15 cellular contexts compared by ENCODE assay signal in genomic region chr1:117271129-117271528, GRCh38.
DNase-seq lines count a peak whose midpoint lies in the region; ATAC-seq and TF ChIP-seq lines count a peak whose summit lies in the region.
"Had no signal": no experiment of that assay in that cellular context is flagged by ENCODE, and none has a peak within 500 bp of the region (broad histone marks: within the 10 kb centered on the region; RNA-seq: fewer than 3 reads in every experiment).

No MANE protein-coding gene starts in this region.

- no peak for TF ChIP-seq POLR2A in vagina (IDR thresholded peaks at IDR 0.05)

- no peaks in the 10 kb centered on the region for H3K27me3 Mint-ChIP-seq in Caco-2 (ENCODE audit: insufficient read depth, unreplicated experiment)

- 0 out of 2 replicates have a peak overlapping the region, but pooled peaks have one; percentile 76 for H3K27ac ChIP-seq in HUES6 (ENCODE audit: low read depth, low read length)
- H3K27ac ChIP-seq in hepatocyte = peak overlapping the region; percentile 66
- peak overlapping the region; percentile 48 for H3K27ac ChIP-seq in smooth muscle cell (ENCODE audit: low read depth)
- H3K27ac ChIP-seq in vagina = no peak overlapping the region
- H3K27ac ChIP-seq: BLaER1 had no signal

- no peaks in the 10 kb centered on the region for H3K36me3 Mint-ChIP-seq in Caco-2 (ENCODE audit: insufficient read depth, unreplicated experiment)

- H4K20me1 ChIP-seq in hepatocyte (ENCODE audit: insufficient read depth, poor library complexity, severe bottlenecking) (no peaks in the 10 kb centered on the region), smooth muscle cell (ENCODE audit: low read depth) (no peaks in the 10 kb centered on the region)
- H4K20me1 ChIP-seq: BLaER1 had no signal

- intact Hi-C loops in Caco-2 (cut with micrococcal nuclease; ENCODE audit: unreplicated experiment) = no loop called here
- intact Hi-C loops in vagina (cut with DNase I) = no loop called here

- H3K9me3 ChIP-seq in Caco-2 (no peaks in the 10 kb centered on the region), HUES6 (ENCODE audit: control insufficient read depth, insufficient read depth, low read depth, low read length) (peaks cover 16% of the 10 kb centered on the region; the same call in 1 of the 2 replicates), hepatocyte (ENCODE audit: low read depth) (no peaks in the 10 kb centered on the region), smooth muscle cell (replicated peaks; ENCODE audit: low read depth) (no peaks in the 10 kb centered on the region), vagina (no peaks in the 10 kb centered on the region)
- H3K9me3 ChIP-seq: BLaER1 had no signal

- no peaks in the 10 kb centered on the region for H3K36me3 ChIP-seq in Caco-2 (ENCODE audit: control insufficient read depth, insufficient read depth, low read length)
- H3K36me3 ChIP-seq in HUES6 (ENCODE audit: control insufficient read depth, insufficient read depth, low read length) = no peaks in the 10 kb centered on the region
- no peaks in the 10 kb centered on the region for H3K36me3 ChIP-seq in hepatocyte (replicated peaks; ENCODE audit: insufficient read depth, low read depth)
- H3K36me3 ChIP-seq in smooth muscle cell (ENCODE audit: low read depth) = no peaks in the 10 kb centered on the region
- H3K36me3 ChIP-seq in vagina = no peaks in the 10 kb centered on the region
- H3K36me3 ChIP-seq: BLaER1 had no signal

- no peaks in the 10 kb centered on the region for H3K9me2 ChIP-seq in hepatocyte (replicated peaks; ENCODE audit: insufficient read depth)

- ATAC-seq in HG03378 (IDR thresholded peaks at IDR 0.05; ENCODE audit: unreplicated experiment) = no peak
- ATAC-seq: HCT116, HepG2 had no signal

- DNase-seq in Caco-2 (no peak), hepatocyte (ENCODE audit: low spot score) (no peak), smooth muscle cell (lab: John Stamatoyannopoulos, UW; ENCODE audit: unreplicated experiment) (no peak), NCI-H446 (lab: John Stamatoyannopoulos, UW) (no peak), vagina (ENCODE audit: extremely low spot score in 2 of 2) (no peak)
- DNase-seq: 8988T; AML-193; CD8-positive, alpha-beta memory T cell; DMS53; GF-D8 had no signal

- H3K4me1 ChIP-seq in Caco-2 (peaks cover 48% of the 10 kb centered on the region), HUES6 (ENCODE audit: control insufficient read depth, insufficient read depth, low read length) (peaks cover 40% of the 10 kb centered on the region), hepatocyte (ENCODE audit: insufficient read depth) (peaks cover 16% of the 10 kb centered on the region), smooth muscle cell (ENCODE audit: low read depth) (no peaks in the 10 kb centered on the region), vagina (no peaks in the 10 kb centered on the region)
- H3K4me1 ChIP-seq: BLaER1 had no signal

- TF ChIP-seq CTCF in Caco-2 (IDR thresholded peaks at IDR 0.05; ENCODE audit: insufficient read depth in 1 of 2, low read depth in 1 of 2, low read length in 1 of 2, severe bottlenecking in 1 of 2, unreplicated experiment in 1 of 2) (no peak), hepatocyte (IDR thresholded peaks at IDR 0.05; ENCODE audit: poor library complexity) (no peak), smooth muscle cell (IDR thresholded peaks at IDR 0.05; ENCODE audit: borderline replicate concordance, insufficient read depth, poor library complexity, severe bottlenecking) (no peak), vagina (IDR thresholded peaks at IDR 0.05) (no peak)

- no TSS peak for BruUV-seq in Caco-2 (replicated peaks; lab: Mats Ljungman, UMichigan)

- peak overlapping the region; percentile 64 for H3K27ac Mint-ChIP-seq in Caco-2 (ENCODE audit: unreplicated experiment)
- H3K27ac Mint-ChIP-seq: CD8-positive, alpha-beta memory T cell had no signal

- no peaks in the 10 kb centered on the region for H3K79me2 ChIP-seq in hepatocyte
- no peaks in the 10 kb centered on the region for H3K79me2 ChIP-seq in smooth muscle cell (ENCODE audit: low read depth)

- H3K4me3 Mint-ChIP-seq in Caco-2 (ENCODE audit: unreplicated experiment) = no peak overlapping the region
- H3K4me3 Mint-ChIP-seq: CD8-positive, alpha-beta memory T cell had no signal

- H3F3A ChIP-seq in smooth muscle cell (ENCODE audit: low read depth) = no peaks in the 10 kb centered on the region

- no peak overlapping the region for H2AFZ ChIP-seq in hepatocyte
- no peak overlapping the region for H2AFZ ChIP-seq in smooth muscle cell (ENCODE audit: low read depth)

- POLR2A ChIA-PET in Caco-2 (lab: Charles Lee) = no interaction called here

- CTCF ChIA-PET in Caco-2 (lab: Charles Lee) = no interaction called here

- H3K4me3 ChIP-seq in Caco-2 (ENCODE audit: low read depth, low read length) = no peak overlapping the region
- H3K4me3 ChIP-seq in HUES6 (ENCODE audit: low read depth, low read length) = no peak overlapping the region
- no peak overlapping the region for H3K4me3 ChIP-seq in hepatocyte
- H3K4me3 ChIP-seq in smooth muscle cell = no peak overlapping the region
- H3K4me3 ChIP-seq in vagina = no peak overlapping the region
- H3K4me3 ChIP-seq: BLaER1 had no signal

- H3K9ac ChIP-seq in HUES6 (ENCODE audit: low read length) (no peak overlapping the region), smooth muscle cell (ENCODE audit: low read depth) (no peak overlapping the region)
- H3K9ac ChIP-seq: BLaER1 had no signal

- no peaks in the 10 kb centered on the region for H3K27me3 ChIP-seq in Caco-2 (replicated peaks; ENCODE audit: control insufficient read depth, insufficient read depth, low read length)
- H3K27me3 ChIP-seq in HUES6 (ENCODE audit: control insufficient read depth, insufficient read depth, low read length) = no peaks in the 10 kb centered on the region
- H3K27me3 ChIP-seq in hepatocyte = no peaks in the 10 kb centered on the region
- no peaks in the 10 kb centered on the region for H3K27me3 ChIP-seq in smooth muscle cell (ENCODE audit: low read depth)
- no peaks in the 10 kb centered on the region for H3K27me3 ChIP-seq in vagina
- H3K27me3 ChIP-seq: BLaER1 had no signal

- no peak overlapping the region for H3K4me2 ChIP-seq in hepatocyte
- no peak overlapping the region for H3K4me2 ChIP-seq in smooth muscle cell
- H3K4me2 ChIP-seq: BLaER1 had no signal

- H3K9me3 Mint-ChIP-seq in Caco-2 (ENCODE audit: unreplicated experiment) = no peaks in the 10 kb centered on the region

- 87% methylated on average over 5 of the region's 5 CpGs for WGBS in hepatocyte (ENCODE audit: low lambda C conversion rate, missing lambda C conversion rate)
- 78% methylated on average over 5 of the region's 5 CpGs for WGBS in smooth muscle cell (ENCODE audit: low lambda C conversion rate)

- no peaks in the 10 kb centered on the region for H3K4me1 Mint-ChIP-seq in Caco-2 (ENCODE audit: low read depth, unreplicated experiment)
- H3K4me1 Mint-ChIP-seq: CD8-positive, alpha-beta memory T cell had no signal
